26 cellular contexts compared by ENCODE assay signal in the genomic region with DNA sequence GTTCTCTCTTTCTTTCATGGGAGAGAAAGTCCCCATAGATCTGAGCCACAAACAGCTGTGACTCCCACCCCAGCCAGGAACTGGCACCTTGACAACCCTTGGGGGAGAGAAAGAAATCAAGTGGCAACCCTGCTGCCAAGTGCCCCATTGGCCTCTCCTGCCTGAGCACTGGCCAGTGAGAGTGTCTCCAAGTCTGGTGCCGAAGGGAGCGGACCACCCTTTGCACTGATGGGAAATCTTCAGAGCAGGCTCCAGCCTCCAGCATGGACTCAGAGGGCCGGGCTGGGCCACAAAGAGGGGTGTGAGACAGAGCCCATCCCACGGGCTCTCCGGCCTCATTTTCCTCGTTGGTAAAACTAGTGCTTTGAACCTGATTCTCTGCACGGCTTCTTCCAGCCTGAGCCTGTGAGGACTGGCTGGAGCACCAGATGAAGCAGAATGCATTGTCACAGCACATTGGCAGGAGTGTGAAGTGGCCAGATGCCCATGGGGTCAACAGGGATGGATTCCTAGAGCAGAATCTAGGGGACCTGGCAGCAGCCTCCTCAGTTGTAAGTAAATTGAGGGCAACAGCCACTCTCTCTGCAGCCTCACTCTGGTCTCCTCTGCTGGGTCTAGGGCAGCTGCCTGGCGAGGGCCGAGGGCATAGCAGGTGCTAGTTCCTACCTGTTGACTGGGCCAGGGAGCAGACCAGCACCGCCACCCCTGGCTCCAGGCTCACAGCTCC.
DNase-seq lines count a peak whose midpoint lies in the region; ATAC-seq, FAIRE-seq and TF ChIP-seq lines count a peak whose summit lies in the region.
"Had no signal": no experiment of that assay in that cellular context is flagged by ENCODE, and none has a peak within 500 bp of the region (broad histone marks: within the 10 kb centered on the region; RNA-seq: fewer than 3 reads in every experiment).

No MANE protein-coding gene starts in this region.

- no peaks in the 10 kb centered on the region for H3K79me2 ChIP-seq in keratinocyte (ENCODE audit: control insufficient read depth, insufficient read depth, low read length)

- CTCF ChIA-PET in Caco-2 (lab: Charles Lee): interaction anchor here (1.3 kb wide), 1 partner anchor 23 kb away, joined by 3 read pairs; no protein-coding TSS in a partner anchor
- CTCF ChIA-PET in MCF 10A (lab: Yijun Ruan, JAX): interaction anchor here (0.8 kb wide), 1 partner anchor 384 kb away, joined by 3 read pairs; no protein-coding TSS in a partner anchor

- no peak for DNase-seq in Caco-2
- DNase-seq in MCF 10A (ENCODE audit: unreplicated experiment): no peak
- DNase-seq in keratinocyte (ENCODE audit: low read depth, low spot score): no peak
- DNase-seq in posterior vena cava (ENCODE audit: low spot score): peak; percentile 74
- DNase-seq in NCI-H1417 treated with DMSO at 0.1 percent for 48 hours (lab: John Stamatoyannopoulos, UW): no peak
- DNase-seq in dorsolateral prefrontal cortex: no peak
- DNase-seq: activated CD4-positive, alpha-beta T cell treated with anti-CD3 and anti-CD28 coated beads, Interleukin-2, amount 10 ng/mL, durations not matched to agents 24 days and 14 days; activated effector memory CD4-positive, alpha-beta T cell treated with Interleukin-2 at 50 U/mL for 16 hours; dermis blood vessel endothelial cell; EL; kidney glomerular epithelial cell; MG63; NCI-H748 treated with DMSO at 0.1 percent for 48 hours; nephron progenitor cell; PC-3; SIG-M5; stimulated activated CD4-positive, alpha-beta T cell treated with anti-CD3 and anti-CD28 coated beads, Interleukin-12 subunit alpha, Interleukin-12 subunit beta, amount 100 ng/mL, for 4 hours; T-helper 1 cell had no signal

- H3K4me1 Mint-ChIP-seq in Caco-2 (ENCODE audit: low read depth, unreplicated experiment) (peaks cover 20% of the 10 kb centered on the region), MCF 10A (ENCODE audit: insufficient read depth, unreplicated experiment) (peaks cover 12% of the 10 kb centered on the region)
- H3K4me1 Mint-ChIP-seq: activated CD4-positive, alpha-beta T cell treated with anti-CD3 and anti-CD28 coated beads, Interleukin-2, amount 10 ng/mL, durations not matched to agents 24 days and 14 days; memory B cell had no signal

- no peaks in the 10 kb centered on the region for H3K9me3 ChIP-seq in Caco-2
- no peaks in the 10 kb centered on the region for H3K9me3 ChIP-seq in keratinocyte (ENCODE audit: control insufficient read depth, low read depth, low read length)
- H3K9me3 ChIP-seq: A549, adrenal gland, MG63 had no signal

- BruUV-seq in Caco-2 (replicated peaks; lab: Mats Ljungman, UMichigan): no TSS peak
- no TSS peak for BruUV-seq in MCF 10A (replicated peaks; lab: Mats Ljungman, UMichigan)

- H3K27ac Mint-ChIP-seq in Caco-2 (ENCODE audit: unreplicated experiment): peak overlapping the region; percentile 54
- peak overlapping the region; percentile 60 for H3K27ac Mint-ChIP-seq in MCF 10A (ENCODE audit: low read depth, unreplicated experiment)
- H3K27ac Mint-ChIP-seq: activated CD4-positive, alpha-beta T cell treated with anti-CD3 and anti-CD28 coated beads, Interleukin-2, amount 10 ng/mL, durations not matched to agents 24 days and 14 days; IgD-negative memory B cell; memory B cell; nephron progenitor cell had no signal

- TF ChIP-seq CTCF in Caco-2 (IDR thresholded peaks at IDR 0.05; ENCODE audit: insufficient read depth in 1 of 2, low read depth in 1 of 2, low read length in 1 of 2, severe bottlenecking in 1 of 2, unreplicated experiment in 1 of 2): no peak
- TF ChIP-seq CTCF in MCF 10A (IDR thresholded peaks at IDR 0.05; ENCODE audit: unreplicated experiment): no peak
- TF ChIP-seq CTCF in keratinocyte (optimal IDR thresholded peaks at IDR 0.05 in 1 of 3, IDR thresholded peaks at IDR 0.05 in 1 of 3, conservative IDR thresholded peaks at IDR 0.05 in 1 of 3; ENCODE audit: extremely low read depth in 1 of 3, insufficient read depth in 2 of 3, low read length in 3 of 3): no peak
- no peak for TF ChIP-seq CTCF in dorsolateral prefrontal cortex (IDR thresholded peaks at IDR 0.05 in 54 of 56, conservative IDR thresholded peaks at IDR 0.05 in 2 of 56; ENCODE audit: low read depth in 1 of 56, partially characterized antibody in 56 of 56)

- POLR2A ChIA-PET in Caco-2 (lab: Charles Lee): no interaction called here
- POLR2A ChIA-PET in MCF 10A (lab: Yijun Ruan, JAX): interaction anchor here (1.0 kb wide), 1 partner anchor 12 kb away, joined by 3 read pairs; no protein-coding TSS in a partner anchor

- no peaks in the 10 kb centered on the region for H4K20me1 ChIP-seq in keratinocyte (ENCODE audit: control insufficient read depth, extremely low read depth, insufficient read depth, low read length)

- H3K9me3 Mint-ChIP-seq in Caco-2 (ENCODE audit: unreplicated experiment) (peaks cover 10% of the 10 kb centered on the region), MCF 10A (ENCODE audit: unreplicated experiment) (no peaks in the 10 kb centered on the region)
- H3K9me3 Mint-ChIP-seq: activated CD4-positive, alpha-beta T cell treated with anti-CD3 and anti-CD28 coated beads, Interleukin-2, amount 10 ng/mL, durations not matched to agents 24 days and 14 days; memory B cell had no signal

- dilution Hi-C loops in keratinocyte (cut with MboI; ENCODE audit: extremely low pct_ligation_motif_present, low sequenced_read_pairs): no loop called here

- H3K27ac ChIP-seq in keratinocyte (ENCODE audit: control insufficient read depth, insufficient read depth, low read length) (peak overlapping the region; percentile 62), dorsolateral prefrontal cortex (peak overlapping the region in 1 of 59 donors; percentile 22)
- H3K27ac ChIP-seq: A549, adrenal gland had no signal

- intact Hi-C loops in Caco-2 (cut with micrococcal nuclease; ENCODE audit: unreplicated experiment): no loop called here
- intact Hi-C loops in MCF 10A (cut with micrococcal nuclease): no loop called here
- intact Hi-C loops in posterior vena cava (cut with DNase I): no loop called here
- intact Hi-C loops in dorsolateral prefrontal cortex (cut with DNase I): no loop called here

- H3K9me1 ChIP-seq in keratinocyte (ENCODE audit: control insufficient read depth, extremely low read depth, insufficient read depth, low read length): no peaks in the 10 kb centered on the region

- H3K27me3 Mint-ChIP-seq in Caco-2 (ENCODE audit: insufficient read depth, unreplicated experiment): peaks cover 7% of the 10 kb centered on the region
- no peaks in the 10 kb centered on the region for H3K27me3 Mint-ChIP-seq in MCF 10A (ENCODE audit: insufficient read depth, unreplicated experiment)

- H3K36me3 ChIP-seq in Caco-2 (ENCODE audit: control insufficient read depth, insufficient read depth, low read length) (no peaks in the 10 kb centered on the region), keratinocyte (ENCODE audit: control insufficient read depth in 2 of 2, extremely low read depth in 1 of 2, insufficient read depth in 2 of 2, low read length in 2 of 2) (no peaks in the 10 kb centered on the region)
- H3K36me3 ChIP-seq: adrenal gland, MG63 had no signal

- ATAC-seq in HG03469 (IDR thresholded peaks at IDR 0.05; ENCODE audit: unreplicated experiment): no peak
- ATAC-seq in HG02884 (IDR thresholded peaks at IDR 0.05; ENCODE audit: unreplicated experiment): no peak
- ATAC-seq: A549, PC-3 had no signal

- no peak overlapping the region for H3K4me2 ChIP-seq in keratinocyte (ENCODE audit: control insufficient read depth, extremely low read depth, insufficient read depth, low read depth, low read length)
- H3K4me2 ChIP-seq: A549 had no signal

- no peak overlapping the region for H3K4me3 Mint-ChIP-seq in Caco-2 (ENCODE audit: unreplicated experiment)
- H3K4me3 Mint-ChIP-seq in MCF 10A (ENCODE audit: unreplicated experiment): no peak overlapping the region
- H3K4me3 Mint-ChIP-seq: activated CD4-positive, alpha-beta T cell treated with anti-CD3 and anti-CD28 coated beads, Interleukin-2, amount 10 ng/mL, durations not matched to agents 24 days and 14 days; IgD-negative memory B cell; memory B cell; nephron progenitor cell had no signal

- FAIRE-seq in keratinocyte (lab: Jason Lieb, UNC): no peak
- FAIRE-seq: A549, D721Med, frontal cortex had no signal

- H3K27me3 ChIP-seq in Caco-2 (replicated peaks; ENCODE audit: control insufficient read depth, insufficient read depth, low read length): no peaks in the 10 kb centered on the region
- H3K27me3 ChIP-seq in keratinocyte (ENCODE audit: control insufficient read depth, extremely low read depth, insufficient read depth, low read length): no peaks in the 10 kb centered on the region
- H3K27me3 ChIP-seq in dorsolateral prefrontal cortex: no peaks in the 10 kb centered on the region
- H3K27me3 ChIP-seq: MG63 had no signal

- H3K4me1 ChIP-seq in Caco-2: no peaks in the 10 kb centered on the region; the same call in 1 of the 2 replicates
- H3K4me1 ChIP-seq in keratinocyte (ENCODE audit: control insufficient read depth, extremely low read depth, insufficient read depth, low read length): peaks cover 34% of the 10 kb centered on the region
- H3K4me1 ChIP-seq: A549, adrenal gland had no signal

- peak overlapping the region; percentile 16 for H3K9ac ChIP-seq in keratinocyte (ENCODE audit: control insufficient read depth, extremely low read depth, insufficient read depth, low read length)

- H2AFZ ChIP-seq in keratinocyte (ENCODE audit: control insufficient read depth, low read length): peak overlapping the region; percentile 45

- H3K36me3 Mint-ChIP-seq in Caco-2 (ENCODE audit: insufficient read depth, unreplicated experiment): no peaks in the 10 kb centered on the region
- no peaks in the 10 kb centered on the region for H3K36me3 Mint-ChIP-seq in MCF 10A (ENCODE audit: insufficient read depth, unreplicated experiment)
- H3K36me3 Mint-ChIP-seq: memory B cell had no signal

- H3K4me3 ChIP-seq in Caco-2 (ENCODE audit: low read depth, low read length) (no peak overlapping the region), keratinocyte (ENCODE audit: control insufficient read depth in 2 of 3, extremely low read depth in 1 of 3, insufficient read depth in 2 of 3, low read depth in 1 of 3, low read length in 3 of 3) (no peak overlapping the region), dorsolateral prefrontal cortex (no peak overlapping the region)
- H3K4me3 ChIP-seq: A549, adrenal gland, MG63 had no signal
